8 cellular contexts compared by ENCODE assay signal in the genomic region with DNA sequence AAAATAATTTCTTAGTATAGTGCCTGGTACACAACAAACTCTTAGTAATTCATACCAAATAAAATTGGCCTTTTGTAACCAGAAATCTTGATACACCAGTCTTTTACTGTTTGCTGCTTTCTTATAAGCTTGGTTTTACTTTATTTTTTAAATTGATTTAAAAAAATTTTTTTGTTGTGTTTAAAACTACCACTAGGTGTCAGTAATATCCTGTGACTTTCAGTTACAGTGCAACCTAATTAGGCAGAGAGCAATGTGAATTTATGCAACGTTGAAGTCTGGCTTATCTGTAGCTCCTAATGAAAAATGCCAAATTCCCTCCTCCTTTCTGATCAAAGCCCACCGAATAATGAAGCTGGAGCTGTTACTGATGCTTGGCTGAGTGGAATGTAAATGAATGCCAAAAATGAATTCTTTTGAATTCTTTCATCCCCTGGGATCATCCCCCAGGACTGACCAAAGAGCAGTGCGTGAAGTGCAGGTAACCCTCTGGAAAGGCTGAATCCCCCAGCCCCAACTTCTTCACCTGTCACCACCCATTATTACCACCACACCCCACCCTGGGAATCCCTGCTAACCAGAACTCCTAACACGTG. TPM values are rescaled to one million over a fixed set of nuclear protein-coding genes. Genes with fewer than 3 reads are reported as not detected.
A peak's percentile ranks its signal among the peaks of the same experiment; 100 is the strongest.
DNase-seq lines count a peak whose midpoint lies in the region; ATAC-seq and TF ChIP-seq lines count a peak whose summit lies in the region.

No MANE protein-coding gene starts in this region.

- no peak for TF ChIP-seq POLR2A in Peyer's patch (IDR thresholded peaks at IDR 0.05)

- peaks cover 0 to 9% (median 5%) of the 10 kb centered on the region in 4 donors for H3K4me1 ChIP-seq in Peyer's patch
- H3K4me1 ChIP-seq in aorta (ENCODE audit: control insufficient read depth in 1 of 2, insufficient read depth in 2 of 2, low read length in 2 of 2), result no peaks in the 10 kb centered on the region

- H3K27ac ChIP-seq in Peyer's patch (no peak overlapping the region), aorta (ENCODE audit: low read depth in 1 of 2, low read length in 2 of 2) (no peak overlapping the region)

- 13 to 20% methylated on average over 4 of the region's 4 CpGs for WGBS in aorta, 2 donors

- H3K36me3 ChIP-seq in Peyer's patch (peaks cover 0 to 10% (median 0%) of the 10 kb centered on the region in 3 donors), aorta (ENCODE audit: control insufficient read depth in 1 of 2, insufficient read depth in 2 of 2, low read length in 1 of 2) (no peaks in the 10 kb centered on the region)

- intact Hi-C loops in aorta (cut with DNase I), result loop anchor here (5.0 kb wide), 5 partner anchors 264 to 604 kb away; no protein-coding TSS in a partner anchor

- no peak for ATAC-seq in HG03139 (IDR thresholded peaks at IDR 0.05; ENCODE audit: unreplicated experiment)
- ATAC-seq in aorta (ENCODE audit: low FRiP score), result no peak

- peak; percentile 34 to 80 (median 76) for TF ChIP-seq CTCF in Peyer's patch (IDR thresholded peaks at IDR 0.05)

- H3K4me3 ChIP-seq in Peyer's patch, result no peak overlapping the region
- H3K4me3 ChIP-seq in aorta (ENCODE audit: low read length in 2 of 2), result no peak overlapping the region

- peak; percentile 35 for DNase-seq in DMS 273 treated with DMSO at 0.1 percent for 48 hours (lab: John Stamatoyannopoulos, UW)
- peak; percentile 13 for DNase-seq in KG1 (lab: John Stamatoyannopoulos, UW)
- DNase-seq in Peyer's patch, result no peak
- DNase-seq in fibroblast of gingiva (ENCODE audit: low read depth), result peak; percentile 55
- peak; percentile 75 for DNase-seq in renal cortical epithelial cell (ENCODE audit: low read depth)
- DNase-seq in COLO668 (lab: John Stamatoyannopoulos, UW; ENCODE audit: unreplicated experiment), result no peak
- DNase-seq in aorta, result no peak

- no peaks in the 10 kb centered on the region for H3K27me3 ChIP-seq in Peyer's patch
- H3K27me3 ChIP-seq in aorta (ENCODE audit: control insufficient read depth in 1 of 2, insufficient read depth in 2 of 2, low read length in 1 of 2), result no peaks in the 10 kb centered on the region

- H3K9me3 ChIP-seq in Peyer's patch (no peaks in the 10 kb centered on the region), aorta (ENCODE audit: control insufficient read depth, low read length) (no peaks in the 10 kb centered on the region)

RNA-seq across cellular contexts. Expression of gene ERCC4, which starts 3.8 kb away (rescaled TPM):
- total RNA-seq in Peyer's patch (10 to 100 TPM in 1 of 4 donors, 1 to 10 TPM in 3; 2.5 to 13.2 (median 4.8) TPM), renal cortical epithelial cell (7.8 and 10.2 TPM in 2 replicates), aorta (10 to 100 TPM in 1 of 2 donors, 1 to 10 TPM in 1; 9.1 to 14.0 TPM)
- polyA plus RNA-seq in aorta, result 1 to 10 TPM; 2.2 to 6.4 TPM

Comparison
In these comparisons a context has a peak if more than half of its experiments do, and no peak if none do; other contexts are left out.
1. DNase-seq: peak in DMS 273 treated with DMSO at 0.1 percent for 48 hours (single experiment), KG1 (single experiment), fibroblast of gingiva (single experiment) and renal cortical epithelial cell (single experiment); none in Peyer's patch (0 of 3), COLO668 (single experiment) and aorta (0 of 2).